Comparison of ENCODE assay signal across 8 cellular contexts in genomic region chr10:784377-784758, GRCh38.
DNase-seq lines count a peak whose midpoint lies in the region; ATAC-seq and TF ChIP-seq lines count a peak whose summit lies in the region.

No MANE protein-coding gene starts in this region.

- no peaks in the 10 kb centered on the region for H3K4me1 Mint-ChIP-seq in activated CD4-positive, alpha-beta T cell treated with anti-CD3 and anti-CD28 coated beads, Interleukin-2, amount 10 ng/mL, durations not matched to agents 24 days and 14 days

- H3K36me3 Mint-ChIP-seq in activated CD4-positive, alpha-beta T cell treated with anti-CD3 and anti-CD28 coated beads, Interleukin-2, amount 10 ng/mL, durations not matched to agents 24 days and 14 days (ENCODE audit: low read depth) = no peaks in the 10 kb centered on the region

- no peak overlapping the region for H3K27ac Mint-ChIP-seq in activated CD4-positive, alpha-beta T cell treated with anti-CD3 and anti-CD28 coated beads, Interleukin-2, amount 10 ng/mL, durations not matched to agents 24 days and 14 days

- H3K4me3 ChIP-seq in breast epithelium (peak overlapping the region; percentile 26 to 58 (median 42)), left lung (peak overlapping the region; percentile 18 to 22), urinary bladder (ENCODE audit: low read depth, low read length) (peak overlapping the region; percentile 35)

- WGBS in urinary bladder = 20% methylated on average over 21 of the region's 21 CpGs

- H3K36me3 ChIP-seq in breast epithelium = no peaks in the 10 kb centered on the region
- no peaks in the 10 kb centered on the region for H3K36me3 ChIP-seq in left lung
- H3K36me3 ChIP-seq in urinary bladder (ENCODE audit: insufficient read depth) = no peaks in the 10 kb centered on the region

- intact Hi-C loops in activated CD4-positive, alpha-beta T cell treated with anti-CD3 and anti-CD28 coated beads, Interleukin-2, amount 10 ng/mL, durations not matched to agents 24 days and 14 days (cut with micrococcal nuclease) = no loop called here
- intact Hi-C loops in breast epithelium (cut with DNase I; ENCODE audit: low total_unique reads) (loop anchor here (10.0 kb wide), 1 partner anchor 280 kb away; no protein-coding TSS in a partner anchor), left lung (cut with DNase I) (loop anchor here in 1 of 2 donors (10.0 kb wide), 1 partner anchor 270 kb away; no protein-coding TSS in a partner anchor)

- TF ChIP-seq CTCF in breast epithelium (IDR thresholded peaks at IDR 0.05) (no peak), left lung (IDR thresholded peaks at IDR 0.05) (no peak)

- H3K9me3 Mint-ChIP-seq in activated CD4-positive, alpha-beta T cell treated with anti-CD3 and anti-CD28 coated beads, Interleukin-2, amount 10 ng/mL, durations not matched to agents 24 days and 14 days = no peaks in the 10 kb centered on the region

- H3K27me3 Mint-ChIP-seq in activated CD4-positive, alpha-beta T cell treated with anti-CD3 and anti-CD28 coated beads, Interleukin-2, amount 10 ng/mL, durations not matched to agents 24 days and 14 days = peaks cover 5% of the 10 kb centered on the region

- peak overlapping the region; percentile 26 for H3K4me3 Mint-ChIP-seq in activated CD4-positive, alpha-beta T cell treated with anti-CD3 and anti-CD28 coated beads, Interleukin-2, amount 10 ng/mL, durations not matched to agents 24 days and 14 days

- H3K9me3 ChIP-seq in breast epithelium (no peaks in the 10 kb centered on the region), left lung (no peaks in the 10 kb centered on the region)

- no peak overlapping the region for H3K27ac ChIP-seq in breast epithelium
- no peak overlapping the region for H3K27ac ChIP-seq in left lung
- no peak overlapping the region for H3K27ac ChIP-seq in urinary bladder (ENCODE audit: low read depth)

- H3K4me1 ChIP-seq in breast epithelium = peaks cover 0 to 4% of the 10 kb centered on the region in 2 donors
- peaks cover 0 to 8% of the 10 kb centered on the region in 2 donors for H3K4me1 ChIP-seq in left lung
- H3K4me1 ChIP-seq in urinary bladder (ENCODE audit: insufficient read depth) = no peaks in the 10 kb centered on the region

- ATAC-seq in left lung = peak; percentile 36

- H3K27me3 ChIP-seq in breast epithelium (no peaks in the 10 kb centered on the region), left lung (peaks cover 0 to 70% of the 10 kb centered on the region in 2 donors)

- no peak for TF ChIP-seq POLR2A in breast epithelium (IDR thresholded peaks at IDR 0.05)

- DNase-seq in activated CD4-positive, alpha-beta T cell treated with anti-CD3 and anti-CD28 coated beads, Interleukin-2, amount 10 ng/mL, durations not matched to agents 24 days and 14 days = no peak
- no peak for DNase-seq in activated CD4-positive, alpha-beta T cell treated with anti-CD3 and anti-CD28 coated beads for 1 hour
- peak; percentile 15 to 60 for DNase-seq in breast epithelium (ENCODE audit: low spot score in 2 of 2)
- DNase-seq in left lung = peak in 1 of 2 donors; percentile 68
- DNase-seq in NCI-H1048 (lab: John Stamatoyannopoulos, UW) = no peak
- DNase-seq in activated T-cell treated with anti-CD3 and anti-CD28 coated beads, Interleukin-2, amount 50 U/mL, for 1 hour = no peak
- no peak for DNase-seq in DMS79 treated with DMSO at 0.1 percent for 48 hours (lab: John Stamatoyannopoulos, UW)

Comparison
In these comparisons a context has a peak if more than half of its experiments do, and no peak if none do; other contexts are left out.
1. DNase-seq: peak in breast epithelium (2 of 2); none in activated CD4-positive, alpha-beta T cell treated with anti-CD3 and anti-CD28 coated beads, Interleukin-2, amount 10 ng/mL, durations not matched to agents 24 days and 14 days (single experiment), activated CD4-positive, alpha-beta T cell treated with anti-CD3 and anti-CD28 coated beads for 1 hour (single experiment), NCI-H1048 (single experiment), activated T-cell treated with anti-CD3 and anti-CD28 coated beads, Interleukin-2, amount 50 U/mL, for 1 hour (single experiment) and DMS79 treated with DMSO at 0.1 percent for 48 hours (single experiment).
2. Peak in every context shown above with its lines, with median percentiles within 50 percentile points of each other: H3K4me3 ChIP-seq.